ENCODE assay signal across 7 cellular contexts in genomic region chr18:9431296-9431695, GRCh38.
"Had no signal": no experiment of that assay in that cellular context is flagged by ENCODE, and none has a peak within 500 bp of the region (broad histone marks: within the 10 kb centered on the region; RNA-seq: fewer than 3 reads in every experiment).

No MANE protein-coding gene starts in this region.

- ATAC-seq: GM23338, HepG2 had no signal

- H3K27ac Mint-ChIP-seq: GM23338, H9, HFFc6 had no signal

- DNase-seq: H9, HCEC 1CT, HFFc6, KBM-7 had no signal

- H3K9me3 Mint-ChIP-seq: HFFc6 had no signal

- H3K4me3 ChIP-seq: GM23338 had no signal

- H3K4me3 Mint-ChIP-seq: GM23338, H9, HFFc6 had no signal

- H3K27ac ChIP-seq: HL-60 had no signal
